1 cellular context compared by ENCODE assay signal in the genomic region with DNA sequence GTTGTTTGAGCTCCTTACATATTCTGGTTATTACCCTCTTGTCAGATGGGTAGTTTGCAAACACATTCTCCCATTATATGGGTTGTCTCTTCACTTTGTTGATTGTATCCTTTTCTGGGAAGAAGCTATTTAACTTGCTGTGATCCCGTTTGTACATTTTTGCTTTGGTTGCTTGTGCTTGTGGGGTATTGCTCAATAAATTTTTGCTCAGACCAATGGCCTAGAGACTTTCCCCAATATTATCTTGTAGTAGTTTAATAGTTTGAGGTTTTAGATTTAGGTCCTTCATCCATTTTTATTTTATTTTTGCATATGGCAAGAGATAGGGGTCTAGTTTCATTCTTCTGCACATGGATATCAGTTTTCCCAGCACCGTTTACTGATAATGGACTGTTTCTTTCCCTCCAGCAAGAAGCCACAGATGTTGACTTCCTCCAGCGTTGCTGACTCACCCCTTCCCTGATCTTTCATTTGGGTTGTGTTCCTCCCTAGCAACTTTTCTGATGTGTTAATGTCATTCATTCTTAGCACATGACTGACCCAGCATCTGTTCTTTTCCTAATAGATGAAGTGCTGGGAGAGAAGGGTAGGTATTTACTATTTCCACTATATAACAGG.
TF ChIP-seq lines count a peak whose summit lies in the region.

No MANE protein-coding gene starts in this region.

TF ChIP-seq in K562, 482 proteins besides CTCF, POLR2A, EP300 and RAD21 (continued from another document):
- TF ChIP-seq, protein P1, sequence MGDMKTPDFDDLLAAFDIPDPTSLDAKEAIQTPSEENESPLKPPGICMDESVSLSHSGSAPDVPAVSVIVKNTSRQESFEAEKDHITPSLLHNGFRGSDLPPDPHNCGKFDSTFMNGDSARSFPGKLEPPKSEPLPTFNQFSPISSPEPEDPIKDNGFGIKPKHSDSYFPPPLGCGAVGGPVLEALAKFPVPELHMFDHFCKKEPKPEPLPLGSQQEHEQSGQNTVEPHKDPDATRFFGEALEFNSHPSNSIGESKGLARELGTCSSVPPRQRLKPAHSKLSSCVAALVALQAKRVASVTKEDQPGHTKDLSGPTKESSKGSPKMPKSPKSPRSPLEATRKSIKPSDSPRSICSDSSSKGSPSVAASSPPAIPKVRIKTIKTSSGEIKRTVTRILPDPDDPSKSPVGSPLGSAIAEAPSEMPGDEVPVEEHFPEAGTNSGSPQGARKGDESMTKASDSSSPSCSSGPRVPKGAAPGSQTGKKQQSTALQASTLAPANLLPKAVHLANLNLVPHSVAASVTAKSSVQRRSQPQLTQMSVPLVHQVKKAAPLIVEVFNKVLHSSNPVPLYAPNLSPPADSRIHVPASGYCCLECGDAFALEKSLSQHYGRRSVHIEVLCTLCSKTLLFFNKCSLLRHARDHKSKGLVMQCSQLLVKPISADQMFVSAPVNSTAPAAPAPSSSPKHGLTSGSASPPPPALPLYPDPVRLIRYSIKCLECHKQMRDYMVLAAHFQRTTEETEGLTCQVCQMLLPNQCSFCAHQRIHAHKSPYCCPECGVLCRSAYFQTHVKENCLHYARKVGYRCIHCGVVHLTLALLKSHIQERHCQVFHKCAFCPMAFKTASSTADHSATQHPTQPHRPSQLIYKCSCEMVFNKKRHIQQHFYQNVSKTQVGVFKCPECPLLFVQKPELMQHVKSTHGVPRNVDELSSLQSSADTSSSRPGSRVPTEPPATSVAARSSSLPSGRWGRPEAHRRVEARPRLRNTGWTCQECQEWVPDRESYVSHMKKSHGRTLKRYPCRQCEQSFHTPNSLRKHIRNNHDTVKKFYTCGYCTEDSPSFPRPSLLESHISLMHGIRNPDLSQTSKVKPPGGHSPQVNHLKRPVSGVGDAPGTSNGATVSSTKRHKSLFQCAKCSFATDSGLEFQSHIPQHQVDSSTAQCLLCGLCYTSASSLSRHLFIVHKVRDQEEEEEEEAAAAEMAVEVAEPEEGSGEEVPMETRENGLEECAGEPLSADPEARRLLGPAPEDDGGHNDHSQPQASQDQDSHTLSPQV (IDR thresholded peaks at IDR 0.05): no peak; the same call in 1 of the 2 replicates
- TF ChIP-seq, protein P2, sequence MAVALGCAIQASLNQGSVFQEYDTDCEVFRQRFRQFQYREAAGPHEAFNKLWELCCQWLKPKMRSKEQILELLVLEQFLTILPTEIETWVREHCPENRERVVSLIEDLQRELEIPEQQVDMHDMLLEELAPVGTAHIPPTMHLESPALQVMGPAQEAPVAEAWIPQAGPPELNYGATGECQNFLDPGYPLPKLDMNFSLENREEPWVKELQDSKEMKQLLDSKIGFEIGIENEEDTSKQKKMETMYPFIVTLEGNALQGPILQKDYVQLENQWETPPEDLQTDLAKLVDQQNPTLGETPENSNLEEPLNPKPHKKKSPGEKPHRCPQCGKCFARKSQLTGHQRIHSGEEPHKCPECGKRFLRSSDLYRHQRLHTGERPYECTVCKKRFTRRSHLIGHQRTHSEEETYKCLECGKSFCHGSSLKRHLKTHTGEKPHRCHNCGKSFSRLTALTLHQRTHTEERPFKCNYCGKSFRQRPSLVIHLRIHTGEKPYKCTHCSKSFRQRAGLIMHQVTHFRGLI (CRISPR knock-in tag; IDR thresholded peaks at IDR 0.05): no peak
- TF ChIP-seq CEBPB (tag; IDR thresholded peaks at IDR 0.05) (peak; percentile 96), CBX5 (IDR thresholded peaks at IDR 0.05; ENCODE audit: borderline replicate concordance, low read depth) (peak; percentile 53; the same call in 1 of the 2 replicates), JUN (IDR thresholded peaks at IDR 0.05; ENCODE audit: borderline replicate concordance, low read depth, low read length) (peak; percentile 77), JUN (CRISPR knock-in tag; IDR thresholded peaks at IDR 0.05; ENCODE audit: borderline replicate concordance) (no peak), GTF2A2 (tag; IDR thresholded peaks at IDR 0.05) (no peak), HDAC2 (IDR thresholded peaks at IDR 0.05) (0 out of 2 replicates have a peak, but pooled peaks have one; percentile 43), SNIP1 (IDR thresholded peaks at IDR 0.05; ENCODE audit: low read depth) (no peak), ESRRA (IDR thresholded peaks at IDR 0.05; ENCODE audit: borderline replicate concordance, low read depth) (no peak), ZNF316 (IDR thresholded peaks at IDR 0.05) (peak; percentile 83), CBX3 (IDR thresholded peaks at IDR 0.05; ENCODE audit: borderline replicate concordance in 1 of 2, low read length in 2 of 2) (peak in 1 of 2 experiments; percentile 54; a peak in 1 of 3 replicates), SMARCE1 (IDR thresholded peaks at IDR 0.05) (peak; percentile 78), KHSRP (IDR thresholded peaks at IDR 0.05) (no peak), CBFA2T2 (conservative IDR thresholded peaks at IDR 0.05) (peak; percentile 64), EP400 (IDR thresholded peaks at IDR 0.05) (peak; percentile 24; the same call in 1 of the 2 replicates), HMG20A (CRISPR knock-in tag; conservative IDR thresholded peaks at IDR 0.05) (no peak), FOXM1 (IDR thresholded peaks at IDR 0.05; ENCODE audit: low read depth) (0 out of 2 replicates have a peak, but pooled peaks have one; percentile 33), FOXM1 (CRISPR knock-in tag; IDR thresholded peaks at IDR 0.05; ENCODE audit: low read depth) (no peak), NCOR1 (IDR thresholded peaks at IDR 0.05) (peak; percentile 50), BHLHE40 (IDR thresholded peaks at IDR 0.05; ENCODE audit: low read length) (peak; percentile 42; the same call in 1 of the 2 replicates), GABPA (tag; conservative IDR thresholded peaks at IDR 0.05; ENCODE audit: low read depth) (no peak), MCM7 (IDR thresholded peaks at IDR 0.05) (no peak), SMARCC2 (IDR thresholded peaks at IDR 0.05; ENCODE audit: low read depth) (peak; percentile 76; the same call in 1 of the 2 replicates), SUPT5H (IDR thresholded peaks at IDR 0.05) (no peak), FOXA1 (IDR thresholded peaks at IDR 0.05; ENCODE audit: borderline replicate concordance) (no peak), ILF3 (IDR thresholded peaks at IDR 0.05; ENCODE audit: borderline replicate concordance) (no peak), HIVEP1 (CRISPR knock-in tag; IDR thresholded peaks at IDR 0.05) (no peak), NFIC (IDR thresholded peaks at IDR 0.05) (0 out of 2 replicates have a peak, but pooled peaks have one; percentile 20), L3MBTL2 (IDR thresholded peaks at IDR 0.05) (peak; percentile 66; the same call in 1 of the 2 replicates), NFXL1 (CRISPR knock-in tag; IDR thresholded peaks at IDR 0.05) (no peak), ASH1L (IDR thresholded peaks at IDR 0.05; ENCODE audit: borderline replicate concordance, low read depth, partially characterized antibody) (no peak), ZNF384 (IDR thresholded peaks at IDR 0.05; ENCODE audit: low read depth, low read length) (no peak), RNF2 (IDR thresholded peaks at IDR 0.05) (no peak)
- TF ChIP-seq, protein P3, sequence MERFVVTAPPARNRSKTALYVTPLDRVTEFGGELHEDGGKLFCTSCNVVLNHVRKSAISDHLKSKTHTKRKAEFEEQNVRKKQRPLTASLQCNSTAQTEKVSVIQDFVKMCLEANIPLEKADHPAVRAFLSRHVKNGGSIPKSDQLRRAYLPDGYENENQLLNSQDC (CRISPR knock-in tag; IDR thresholded peaks at IDR 0.05): no peak
- TF ChIP-seq, protein P4, sequence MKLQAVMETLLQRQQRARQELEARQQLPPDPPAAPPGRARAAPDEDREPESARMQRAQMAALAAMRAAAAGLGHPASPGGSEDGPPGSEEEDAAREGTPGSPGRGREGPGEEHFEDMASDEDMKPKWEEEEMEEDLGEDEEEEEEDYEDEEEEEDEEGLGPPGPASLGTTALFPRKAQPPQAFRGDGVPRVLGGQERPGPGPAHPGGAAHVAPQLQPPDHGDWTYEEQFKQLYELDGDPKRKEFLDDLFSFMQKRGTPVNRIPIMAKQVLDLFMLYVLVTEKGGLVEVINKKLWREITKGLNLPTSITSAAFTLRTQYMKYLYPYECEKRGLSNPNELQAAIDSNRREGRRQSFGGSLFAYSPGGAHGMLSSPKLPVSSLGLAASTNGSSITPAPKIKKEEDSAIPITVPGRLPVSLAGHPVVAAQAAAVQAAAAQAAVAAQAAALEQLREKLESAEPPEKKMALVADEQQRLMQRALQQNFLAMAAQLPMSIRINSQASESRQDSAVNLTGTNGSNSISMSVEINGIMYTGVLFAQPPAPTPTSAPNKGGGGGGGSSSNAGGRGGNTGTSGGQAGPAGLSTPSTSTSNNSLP (IDR thresholded peaks at IDR 0.05; ENCODE audit: borderline replicate concordance, low read depth, low read length): peak; percentile 81
- TF ChIP-seq, protein P5, sequence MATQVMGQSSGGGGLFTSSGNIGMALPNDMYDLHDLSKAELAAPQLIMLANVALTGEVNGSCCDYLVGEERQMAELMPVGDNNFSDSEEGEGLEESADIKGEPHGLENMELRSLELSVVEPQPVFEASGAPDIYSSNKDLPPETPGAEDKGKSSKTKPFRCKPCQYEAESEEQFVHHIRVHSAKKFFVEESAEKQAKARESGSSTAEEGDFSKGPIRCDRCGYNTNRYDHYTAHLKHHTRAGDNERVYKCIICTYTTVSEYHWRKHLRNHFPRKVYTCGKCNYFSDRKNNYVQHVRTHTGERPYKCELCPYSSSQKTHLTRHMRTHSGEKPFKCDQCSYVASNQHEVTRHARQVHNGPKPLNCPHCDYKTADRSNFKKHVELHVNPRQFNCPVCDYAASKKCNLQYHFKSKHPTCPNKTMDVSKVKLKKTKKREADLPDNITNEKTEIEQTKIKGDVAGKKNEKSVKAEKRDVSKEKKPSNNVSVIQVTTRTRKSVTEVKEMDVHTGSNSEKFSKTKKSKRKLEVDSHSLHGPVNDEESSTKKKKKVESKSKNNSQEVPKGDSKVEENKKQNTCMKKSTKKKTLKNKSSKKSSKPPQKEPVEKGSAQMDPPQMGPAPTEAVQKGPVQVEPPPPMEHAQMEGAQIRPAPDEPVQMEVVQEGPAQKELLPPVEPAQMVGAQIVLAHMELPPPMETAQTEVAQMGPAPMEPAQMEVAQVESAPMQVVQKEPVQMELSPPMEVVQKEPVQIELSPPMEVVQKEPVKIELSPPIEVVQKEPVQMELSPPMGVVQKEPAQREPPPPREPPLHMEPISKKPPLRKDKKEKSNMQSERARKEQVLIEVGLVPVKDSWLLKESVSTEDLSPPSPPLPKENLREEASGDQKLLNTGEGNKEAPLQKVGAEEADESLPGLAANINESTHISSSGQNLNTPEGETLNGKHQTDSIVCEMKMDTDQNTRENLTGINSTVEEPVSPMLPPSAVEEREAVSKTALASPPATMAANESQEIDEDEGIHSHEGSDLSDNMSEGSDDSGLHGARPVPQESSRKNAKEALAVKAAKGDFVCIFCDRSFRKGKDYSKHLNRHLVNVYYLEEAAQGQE (CRISPR knock-in tag; IDR thresholded peaks at IDR 0.05; ENCODE audit: low read depth): no peak
- TF ChIP-seq, protein P6, sequence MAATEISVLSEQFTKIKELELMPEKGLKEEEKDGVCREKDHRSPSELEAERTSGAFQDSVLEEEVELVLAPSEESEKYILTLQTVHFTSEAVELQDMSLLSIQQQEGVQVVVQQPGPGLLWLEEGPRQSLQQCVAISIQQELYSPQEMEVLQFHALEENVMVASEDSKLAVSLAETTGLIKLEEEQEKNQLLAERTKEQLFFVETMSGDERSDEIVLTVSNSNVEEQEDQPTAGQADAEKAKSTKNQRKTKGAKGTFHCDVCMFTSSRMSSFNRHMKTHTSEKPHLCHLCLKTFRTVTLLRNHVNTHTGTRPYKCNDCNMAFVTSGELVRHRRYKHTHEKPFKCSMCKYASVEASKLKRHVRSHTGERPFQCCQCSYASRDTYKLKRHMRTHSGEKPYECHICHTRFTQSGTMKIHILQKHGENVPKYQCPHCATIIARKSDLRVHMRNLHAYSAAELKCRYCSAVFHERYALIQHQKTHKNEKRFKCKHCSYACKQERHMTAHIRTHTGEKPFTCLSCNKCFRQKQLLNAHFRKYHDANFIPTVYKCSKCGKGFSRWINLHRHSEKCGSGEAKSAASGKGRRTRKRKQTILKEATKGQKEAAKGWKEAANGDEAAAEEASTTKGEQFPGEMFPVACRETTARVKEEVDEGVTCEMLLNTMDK (IDR thresholded peaks at IDR 0.05; ENCODE audit: borderline replicate concordance, insufficient read depth, low read depth, low read length, poor library complexity, severe bottlenecking): no peak
TF ChIP-seq in K562: peak in this region for 57.
